ENCODE assay signal across 13 cellular contexts in the genomic region with DNA sequence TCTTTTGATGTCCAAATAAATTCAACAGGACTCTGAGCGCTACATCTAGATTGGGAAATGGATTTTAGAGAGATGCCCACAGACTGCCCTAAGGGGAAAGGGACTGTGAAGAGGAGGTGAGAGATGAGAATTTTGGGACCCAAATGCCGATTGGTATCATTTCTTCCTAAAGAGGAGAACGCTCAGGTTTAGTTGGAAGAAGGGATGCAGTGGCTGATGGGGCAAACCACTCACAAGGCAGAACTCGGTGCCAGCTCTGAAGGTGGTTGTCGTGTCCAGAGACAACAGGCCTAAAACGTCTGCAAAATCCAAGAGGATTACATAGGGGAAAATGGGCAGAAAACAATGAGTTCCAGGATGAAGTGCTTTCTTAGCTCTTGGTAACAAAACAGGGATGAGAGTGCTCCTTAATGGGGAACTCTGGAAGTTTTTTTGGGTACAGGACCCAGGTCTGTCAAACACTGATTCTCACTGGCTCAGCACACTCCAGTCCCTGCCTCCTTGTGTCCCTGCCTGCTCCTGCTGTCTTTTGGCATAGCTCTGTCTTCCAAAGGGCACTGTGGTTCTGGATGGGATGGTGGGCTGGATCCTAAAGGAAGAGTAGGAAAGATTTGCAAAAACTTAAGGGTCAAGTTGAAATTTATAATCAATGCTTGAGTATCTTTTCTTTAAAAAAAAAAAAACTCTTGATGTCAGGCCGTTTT. TPM values are rescaled to one million over a fixed set of nuclear protein-coding genes. Genes with fewer than 3 reads are reported as not detected.
A peak's percentile ranks its signal among the peaks of the same experiment; 100 is the strongest.
DNase-seq lines count a peak whose midpoint lies in the region; ATAC-seq and TF ChIP-seq lines count a peak whose summit lies in the region.
"Had no signal": no experiment of that assay in that cellular context is flagged by ENCODE, and none has a peak within 500 bp of the region (broad histone marks: within the 10 kb centered on the region; RNA-seq: fewer than 3 reads in every experiment).

No MANE protein-coding gene starts in this region.

- H3K9me3 ChIP-seq in suprapubic skin (no peaks in the 10 kb centered on the region), PC-3 (ENCODE audit: low read length) (no peaks in the 10 kb centered on the region)

- no peaks in the 10 kb centered on the region for H3K9me3 Mint-ChIP-seq in activated T-cell treated with anti-CD3 and anti-CD28 coated beads, Interleukin-2, amount 50 U/mL, for 24 hours
- H3K9me3 Mint-ChIP-seq in activated T-cell treated with anti-CD3 and anti-CD28 coated beads, Interleukin-2, amount 50 U/mL, for 4 hours: no peaks in the 10 kb centered on the region
- peaks cover 1% of the 10 kb centered on the region for H3K9me3 Mint-ChIP-seq in activated naive CD8-positive, alpha-beta T cell treated with anti-CD3 and anti-CD28 coated beads for 36 hours
- H3K9me3 Mint-ChIP-seq in memory B cell: no peaks in the 10 kb centered on the region

- H2AFZ ChIP-seq in PC-3 (ENCODE audit: low read length): no peak overlapping the region
- H2AFZ ChIP-seq: parathyroid adenoma had no signal

- BruUV-seq in PC-3 (replicated peaks; lab: Mats Ljungman, UMichigan): no TSS peak

- H3K4me1 ChIP-seq in suprapubic skin (peaks cover 44% of the 10 kb centered on the region), PC-3 (ENCODE audit: insufficient read depth, low read length) (peaks cover 36% of the 10 kb centered on the region)

- no peaks in the 10 kb centered on the region for H3K27me3 Mint-ChIP-seq in activated T-cell treated with anti-CD3 and anti-CD28 coated beads, Interleukin-2, amount 50 U/mL, for 24 hours
- no peaks in the 10 kb centered on the region for H3K27me3 Mint-ChIP-seq in activated T-cell treated with anti-CD3 and anti-CD28 coated beads, Interleukin-2, amount 50 U/mL, for 4 hours (ENCODE audit: low read depth)
- no peaks in the 10 kb centered on the region for H3K27me3 Mint-ChIP-seq in activated naive CD8-positive, alpha-beta T cell treated with anti-CD3 and anti-CD28 coated beads for 36 hours
- H3K27me3 Mint-ChIP-seq in memory B cell: no peaks in the 10 kb centered on the region

- peak overlapping the region; percentile 53 for H3K27ac Mint-ChIP-seq in activated T-cell treated with anti-CD3 and anti-CD28 coated beads, Interleukin-2, amount 50 U/mL, for 24 hours
- H3K27ac Mint-ChIP-seq in activated naive CD8-positive, alpha-beta T cell treated with anti-CD3 and anti-CD28 coated beads for 36 hours: peak overlapping the region; percentile 84
- H3K27ac Mint-ChIP-seq in memory B cell: peak overlapping the region; percentile 38

- H3K4me3 ChIP-seq in suprapubic skin (no peak overlapping the region), PC-3 (ENCODE audit: low read length) (no peak overlapping the region)

- H4K20me1 ChIP-seq in PC-3 (ENCODE audit: low read length): no peaks in the 10 kb centered on the region

- H3K36me3 ChIP-seq in suprapubic skin (no peaks in the 10 kb centered on the region), PC-3 (ENCODE audit: low read depth, low read length) (0 out of 2 replicates have a peak, but pooled peaks cover 2% of the 10 kb centered on the region)

- peaks cover 71% of the 10 kb centered on the region for H3K4me1 Mint-ChIP-seq in activated T-cell treated with anti-CD3 and anti-CD28 coated beads, Interleukin-2, amount 50 U/mL, for 24 hours (ENCODE audit: low read depth)
- H3K4me1 Mint-ChIP-seq in activated T-cell treated with anti-CD3 and anti-CD28 coated beads, Interleukin-2, amount 50 U/mL, for 4 hours (ENCODE audit: low read depth): peaks cover 68% of the 10 kb centered on the region
- H3K4me1 Mint-ChIP-seq in activated naive CD8-positive, alpha-beta T cell treated with anti-CD3 and anti-CD28 coated beads for 36 hours: peaks cover 59% of the 10 kb centered on the region
- peaks cover 13% of the 10 kb centered on the region for H3K4me1 Mint-ChIP-seq in memory B cell

- H3K9me2 ChIP-seq in PC-3 (replicated peaks; ENCODE audit: low read length): no peaks in the 10 kb centered on the region

- no peak for TF ChIP-seq CTCF in suprapubic skin (IDR thresholded peaks at IDR 0.05)
- TF ChIP-seq CTCF in PC-3 (conservative IDR thresholded peaks at IDR 0.05; ENCODE audit: low read depth, low read length): no peak

- intact Hi-C loops in PC-3 (cut with micrococcal nuclease): no loop called here

- TF ChIP-seq EP300 in suprapubic skin (IDR thresholded peaks at IDR 0.05): no peak

- H3K36me3 Mint-ChIP-seq in activated T-cell treated with anti-CD3 and anti-CD28 coated beads, Interleukin-2, amount 50 U/mL, for 24 hours (ENCODE audit: low read depth): peaks cover 81% of the 10 kb centered on the region
- peaks cover 53% of the 10 kb centered on the region for H3K36me3 Mint-ChIP-seq in activated T-cell treated with anti-CD3 and anti-CD28 coated beads, Interleukin-2, amount 50 U/mL, for 4 hours (ENCODE audit: insufficient read depth)
- H3K36me3 Mint-ChIP-seq in activated naive CD8-positive, alpha-beta T cell treated with anti-CD3 and anti-CD28 coated beads for 36 hours: peaks cover 63% of the 10 kb centered on the region
- H3K36me3 Mint-ChIP-seq in memory B cell: peaks cover 37% of the 10 kb centered on the region

- H3K4me3 Mint-ChIP-seq in activated T-cell treated with anti-CD3 and anti-CD28 coated beads, Interleukin-2, amount 50 U/mL, for 24 hours: no peak overlapping the region
- no peak overlapping the region for H3K4me3 Mint-ChIP-seq in activated T-cell treated with anti-CD3 and anti-CD28 coated beads, Interleukin-2, amount 50 U/mL, for 4 hours
- H3K4me3 Mint-ChIP-seq in activated naive CD8-positive, alpha-beta T cell treated with anti-CD3 and anti-CD28 coated beads for 36 hours: no peak overlapping the region
- no peak overlapping the region for H3K4me3 Mint-ChIP-seq in memory B cell

- H3K79me2 ChIP-seq in PC-3 (ENCODE audit: low read length): 0 out of 2 replicates have a peak, but pooled peaks cover 9% of the 10 kb centered on the region

- POLR2A ChIA-PET in PC-3 (lab: Charles Lee; ENCODE audit: unreplicated experiment): no interaction called here

- no peak overlapping the region for H3K9ac ChIP-seq in PC-3 (ENCODE audit: low read length)
- H3K9ac ChIP-seq: parathyroid adenoma had no signal

- no peak for DNase-seq in activated T-cell treated with anti-CD3 and anti-CD28 coated beads, Interleukin-2, amount 50 U/mL, for 24 hours
- DNase-seq in activated T-cell treated with anti-CD3 and anti-CD28 coated beads, Interleukin-2, amount 50 U/mL, for 4 hours: no peak
- no peak for DNase-seq in activated naive CD8-positive, alpha-beta T cell treated with anti-CD3 and anti-CD28 coated beads for 36 hours
- DNase-seq in memory B cell (ENCODE audit: low spot score in 2 of 2) (no peak), suprapubic skin (ENCODE audit: low spot score in 2 of 2) (no peak), PC-3 (no peak)
- DNase-seq: cerebellar nuclear complex, DND-41 had no signal

- peaks cover 8% of the 10 kb centered on the region for H3F3A ChIP-seq in PC-3 (ENCODE audit: low read length, unreplicated experiment)

- WGBS in suprapubic skin: 78% methylated on average over 7 of the region's 7 CpGs

- CTCF ChIA-PET in PC-3 (lab: Charles Lee): no interaction called here

- H3K27me3 ChIP-seq in suprapubic skin: no peaks in the 10 kb centered on the region
- H3K27me3 ChIP-seq in PC-3 (ENCODE audit: low read length): no peaks in the 10 kb centered on the region

- TF ChIP-seq POLR2A in suprapubic skin (IDR thresholded peaks at IDR 0.05): no peak

- H3K4me2 ChIP-seq in PC-3 (ENCODE audit: low read length): no peak overlapping the region

- peak overlapping the region; percentile 20 for H3K27ac ChIP-seq in suprapubic skin
- H3K27ac ChIP-seq in PC-3 (ENCODE audit: low read length): no peak overlapping the region
- H3K27ac ChIP-seq: parathyroid adenoma had no signal

- ATAC-seq in activated T-cell treated with anti-CD3 and anti-CD28 coated beads, Interleukin-2, amount 50 U/mL, for 4 hours: no peak
- ATAC-seq in memory B cell (ENCODE audit: low read depth) (no peak), HG03378 (IDR thresholded peaks at IDR 0.05; ENCODE audit: unreplicated experiment) (no peak), PC-3 (no peak), HG03196 (IDR thresholded peaks at IDR 0.05; ENCODE audit: unreplicated experiment) (no peak)
- ATAC-seq: HCT116, Panc1 had no signal

RNA-seq across cellular contexts. Expression of gene NEDD9, which starts 29.0 kb away (rescaled TPM):
- 10 to 100 TPM; 19.1 to 31.6 (median 31.5) TPM for total RNA-seq in activated T-cell treated with anti-CD3 and anti-CD28 coated beads, Interleukin-2, amount 50 U/mL, for 4 hours
- 10 to 100 TPM; 32.0 to 33.7 TPM for total RNA-seq in activated naive CD8-positive, alpha-beta T cell treated with anti-CD3 and anti-CD28 coated beads for 36 hours
- total RNA-seq in suprapubic skin (10 to 100 TPM; 18.3 to 29.8 (median 22.4) TPM), PC-3 (2014; rRNA removed) (12.1 and 13.9 TPM in 2 replicates)
